Comparison of ENCODE assay signal across 22 cellular contexts in the genomic region with DNA sequence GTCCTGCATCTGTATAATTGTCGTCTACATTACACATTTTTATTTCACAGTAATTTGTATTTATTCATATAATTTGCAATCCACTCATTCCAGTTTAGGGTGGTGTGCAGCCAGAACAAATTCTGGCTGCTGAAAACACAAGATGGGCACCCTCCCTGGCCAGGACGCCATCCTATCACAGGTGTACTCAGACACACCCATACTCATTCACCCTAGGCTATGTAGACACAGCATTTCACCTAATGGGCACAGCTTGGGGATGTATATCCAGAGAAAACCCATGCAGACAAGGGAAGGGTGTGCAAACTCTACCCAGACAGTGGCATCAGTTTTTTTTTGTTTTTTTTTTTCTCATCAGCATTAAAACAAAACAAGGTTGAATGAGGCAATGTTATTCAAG.
"Had no signal": no experiment of that assay in that cellular context is flagged by ENCODE, and none has a peak within 500 bp of the region (broad histone marks: within the 10 kb centered on the region; RNA-seq: fewer than 3 reads in every experiment).

No MANE protein-coding gene starts in this region.

- H3K4me1 ChIP-seq: prostate gland had no signal

- H3K27me3 ChIP-seq: right atrium auricular region, stomach, thyroid gland had no signal

- H3K36me3 ChIP-seq: gastrocnemius medialis, prostate gland, right atrium auricular region, stomach, thyroid gland had no signal

- H3K9me3 ChIP-seq: gastrocnemius medialis, prostate gland, right atrium auricular region, stomach, thyroid gland had no signal

- DNase-seq: effector CD8-positive, alpha-beta T cell; endodermal cell; foreskin fibroblast; gastrocnemius medialis; head of caudate nucleus; naive thymus-derived CD8-positive, alpha-beta T cell; nephron progenitor cell; nucleus accumbens; stimulated activated CD4-positive, alpha-beta T cell treated with anti-CD3 and anti-CD28 coated beads, Interleukin-2, amount 100 ng/mL, for 24 hours; stimulated activated CD4-positive, alpha-beta T cell treated with anti-CD3 and anti-CD28 coated beads, Interleukin-4, amount 100 ng/mL, for 24 hours; stimulated activated naive CD4-positive, alpha-beta T cell treated with Interleukin-2 at 50 U/mL for 16 hours; stomach; thyroid gland; trophoblast cell had no signal

- ATAC-seq: esophagus mucosa; gastrocnemius medialis; left lobe of liver; naive thymus-derived CD8-positive, alpha-beta T cell; sciatic nerve; stimulated activated effector memory CD8-positive, alpha-beta T cell treated with anti-CD3 and anti-CD28 coated beads, Interleukin-12 subunit alpha, Interleukin-12 subunit beta, amount 100 ng/mL, for 72 hours had no signal

- H3K27ac ChIP-seq: epithelial cell of prostate, gastrocnemius medialis, prostate gland, right atrium auricular region, stomach, thyroid gland had no signal

- H3K4me3 ChIP-seq: gastrocnemius medialis, lung, prostate gland, right atrium auricular region, stomach, thyroid gland had no signal
